1 cellular context compared by ENCODE assay signal in genomic region chr17:82373731-82374625, GRCh38.
TF ChIP-seq lines count a peak whose summit lies in the region.

No MANE protein-coding gene starts in this region.

TF ChIP-seq in WTC11, 78 proteins besides CTCF, POLR2A, EP300 and RAD21 (continued from another document):
- TF ChIP-seq, protein P1, sequence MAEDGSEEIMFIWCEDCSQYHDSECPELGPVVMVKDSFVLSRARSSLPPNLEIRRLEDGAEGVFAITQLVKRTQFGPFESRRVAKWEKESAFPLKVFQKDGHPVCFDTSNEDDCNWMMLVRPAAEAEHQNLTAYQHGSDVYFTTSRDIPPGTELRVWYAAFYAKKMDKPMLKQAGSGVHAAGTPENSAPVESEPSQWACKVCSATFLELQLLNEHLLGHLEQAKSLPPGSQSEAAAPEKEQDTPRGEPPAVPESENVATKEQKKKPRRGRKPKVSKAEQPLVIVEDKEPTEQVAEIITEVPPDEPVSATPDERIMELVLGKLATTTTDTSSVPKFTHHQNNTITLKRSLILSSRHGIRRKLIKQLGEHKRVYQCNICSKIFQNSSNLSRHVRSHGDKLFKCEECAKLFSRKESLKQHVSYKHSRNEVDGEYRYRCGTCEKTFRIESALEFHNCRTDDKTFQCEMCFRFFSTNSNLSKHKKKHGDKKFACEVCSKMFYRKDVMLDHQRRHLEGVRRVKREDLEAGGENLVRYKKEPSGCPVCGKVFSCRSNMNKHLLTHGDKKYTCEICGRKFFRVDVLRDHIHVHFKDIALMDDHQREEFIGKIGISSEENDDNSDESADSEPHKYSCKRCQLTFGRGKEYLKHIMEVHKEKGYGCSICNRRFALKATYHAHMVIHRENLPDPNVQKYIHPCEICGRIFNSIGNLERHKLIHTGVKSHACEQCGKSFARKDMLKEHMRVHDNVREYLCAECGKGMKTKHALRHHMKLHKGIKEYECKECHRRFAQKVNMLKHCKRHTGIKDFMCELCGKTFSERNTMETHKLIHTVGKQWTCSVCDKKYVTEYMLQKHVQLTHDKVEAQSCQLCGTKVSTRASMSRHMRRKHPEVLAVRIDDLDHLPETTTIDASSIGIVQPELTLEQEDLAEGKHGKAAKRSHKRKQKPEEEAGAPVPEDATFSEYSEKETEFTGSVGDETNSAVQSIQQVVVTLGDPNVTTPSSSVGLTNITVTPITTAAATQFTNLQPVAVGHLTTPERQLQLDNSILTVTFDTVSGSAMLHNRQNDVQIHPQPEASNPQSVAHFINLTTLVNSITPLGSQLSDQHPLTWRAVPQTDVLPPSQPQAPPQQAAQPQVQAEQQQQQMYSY (CRISPR knock-in tag; IDR thresholded peaks at IDR 0.05) = no peak
- TF ChIP-seq E2F5 (CRISPR knock-in tag; IDR thresholded peaks at IDR 0.05) (no peak), NFYB (CRISPR knock-in tag; conservative IDR thresholded peaks at IDR 0.05; ENCODE audit: low read depth) (no peak), OVOL2 (CRISPR knock-in tag; IDR thresholded peaks at IDR 0.05; ENCODE audit: borderline replicate concordance) (no peak), ZNF317 (CRISPR knock-in tag; IDR thresholded peaks at IDR 0.05; ENCODE audit: borderline replicate concordance, low read depth) (no peak), TEAD1 (CRISPR knock-in tag; IDR thresholded peaks at IDR 0.05) (no peak), ZNF138 (CRISPR knock-in tag; conservative IDR thresholded peaks at IDR 0.05) (no peak), NFE2L1 (CRISPR knock-in tag; IDR thresholded peaks at IDR 0.05) (no peak)
- TF ChIP-seq, protein P2, sequence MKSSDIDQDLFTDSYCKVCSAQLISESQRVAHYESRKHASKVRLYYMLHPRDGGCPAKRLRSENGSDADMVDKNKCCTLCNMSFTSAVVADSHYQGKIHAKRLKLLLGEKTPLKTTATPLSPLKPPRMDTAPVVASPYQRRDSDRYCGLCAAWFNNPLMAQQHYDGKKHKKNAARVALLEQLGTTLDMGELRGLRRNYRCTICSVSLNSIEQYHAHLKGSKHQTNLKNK (CRISPR knock-in tag; IDR thresholded peaks at IDR 0.05) = no peak
- TF ChIP-seq, protein P3, sequence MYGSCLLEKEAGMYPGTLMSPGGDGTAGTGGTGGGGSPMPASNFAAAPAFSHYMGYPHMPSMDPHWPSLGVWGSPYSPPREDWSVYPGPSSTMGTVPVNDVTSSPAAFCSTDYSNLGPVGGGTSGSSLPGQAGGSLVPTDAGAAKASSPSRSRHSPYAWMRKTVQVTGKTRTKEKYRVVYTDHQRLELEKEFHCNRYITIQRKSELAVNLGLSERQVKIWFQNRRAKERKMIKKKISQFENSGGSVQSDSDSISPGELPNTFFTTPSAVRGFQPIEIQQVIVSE (CRISPR knock-in tag; IDR thresholded peaks at IDR 0.05; ENCODE audit: borderline replicate concordance) = no peak
- TF ChIP-seq, protein P4, sequence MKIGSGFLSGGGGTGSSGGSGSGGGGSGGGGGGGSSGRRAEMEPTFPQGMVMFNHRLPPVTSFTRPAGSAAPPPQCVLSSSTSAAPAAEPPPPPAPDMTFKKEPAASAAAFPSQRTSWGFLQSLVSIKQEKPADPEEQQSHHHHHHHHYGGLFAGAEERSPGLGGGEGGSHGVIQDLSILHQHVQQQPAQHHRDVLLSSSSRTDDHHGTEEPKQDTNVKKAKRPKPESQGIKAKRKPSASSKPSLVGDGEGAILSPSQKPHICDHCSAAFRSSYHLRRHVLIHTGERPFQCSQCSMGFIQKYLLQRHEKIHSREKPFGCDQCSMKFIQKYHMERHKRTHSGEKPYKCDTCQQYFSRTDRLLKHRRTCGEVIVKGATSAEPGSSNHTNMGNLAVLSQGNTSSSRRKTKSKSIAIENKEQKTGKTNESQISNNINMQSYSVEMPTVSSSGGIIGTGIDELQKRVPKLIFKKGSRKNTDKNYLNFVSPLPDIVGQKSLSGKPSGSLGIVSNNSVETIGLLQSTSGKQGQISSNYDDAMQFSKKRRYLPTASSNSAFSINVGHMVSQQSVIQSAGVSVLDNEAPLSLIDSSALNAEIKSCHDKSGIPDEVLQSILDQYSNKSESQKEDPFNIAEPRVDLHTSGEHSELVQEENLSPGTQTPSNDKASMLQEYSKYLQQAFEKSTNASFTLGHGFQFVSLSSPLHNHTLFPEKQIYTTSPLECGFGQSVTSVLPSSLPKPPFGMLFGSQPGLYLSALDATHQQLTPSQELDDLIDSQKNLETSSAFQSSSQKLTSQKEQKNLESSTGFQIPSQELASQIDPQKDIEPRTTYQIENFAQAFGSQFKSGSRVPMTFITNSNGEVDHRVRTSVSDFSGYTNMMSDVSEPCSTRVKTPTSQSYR (CRISPR knock-in tag; IDR thresholded peaks at IDR 0.05) = no peak
- TF ChIP-seq, protein P5, sequence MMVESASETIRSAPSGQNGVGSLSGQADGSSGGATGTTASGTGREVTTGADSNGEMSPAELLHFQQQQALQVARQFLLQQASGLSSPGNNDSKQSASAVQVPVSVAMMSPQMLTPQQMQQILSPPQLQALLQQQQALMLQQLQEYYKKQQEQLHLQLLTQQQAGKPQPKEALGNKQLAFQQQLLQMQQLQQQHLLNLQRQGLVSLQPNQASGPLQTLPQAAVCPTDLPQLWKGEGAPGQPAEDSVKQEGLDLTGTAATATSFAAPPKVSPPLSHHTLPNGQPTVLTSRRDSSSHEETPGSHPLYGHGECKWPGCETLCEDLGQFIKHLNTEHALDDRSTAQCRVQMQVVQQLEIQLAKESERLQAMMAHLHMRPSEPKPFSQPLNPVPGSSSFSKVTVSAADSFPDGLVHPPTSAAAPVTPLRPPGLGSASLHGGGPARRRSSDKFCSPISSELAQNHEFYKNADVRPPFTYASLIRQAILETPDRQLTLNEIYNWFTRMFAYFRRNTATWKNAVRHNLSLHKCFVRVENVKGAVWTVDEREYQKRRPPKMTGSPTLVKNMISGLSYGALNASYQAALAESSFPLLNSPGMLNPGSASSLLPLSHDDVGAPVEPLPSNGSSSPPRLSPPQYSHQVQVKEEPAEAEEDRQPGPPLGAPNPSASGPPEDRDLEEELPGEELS (CRISPR knock-in tag; IDR thresholded peaks at IDR 0.05) = no peak
TF ChIP-seq in WTC11: peak in this region for 0.
